1 cellular context compared by ENCODE assay signal in genomic region chr17:50640701-50641338, GRCh38.
TF ChIP-seq lines count a peak whose summit lies in the region.

No MANE protein-coding gene starts in this region.

TF ChIP-seq in K562, 482 proteins besides CTCF, POLR2A, EP300 and RAD21 (continued from another document and continues in another):
- TF ChIP-seq CREB3L1 (IDR thresholded peaks at IDR 0.05; ENCODE audit: borderline replicate concordance, low read depth), result peak; percentile 64; the same call in 1 of the 2 replicates
- TF ChIP-seq ZNF639 (CRISPR knock-in tag; conservative IDR thresholded peaks at IDR 0.05 in 1 of 2, IDR thresholded peaks at IDR 0.05 in 1 of 2), result 0 out of 4 replicates have a peak, but pooled peaks of 1 of the 2 experiments have one; percentile 36
- TF ChIP-seq ZNF644 (tag; IDR thresholded peaks at IDR 0.05; ENCODE audit: low read depth), result no peak
- no peak for TF ChIP-seq NFRKB (IDR thresholded peaks at IDR 0.05; ENCODE audit: low read depth)
- TF ChIP-seq GTF3C2 (IDR thresholded peaks at IDR 0.05; ENCODE audit: borderline replicate concordance, extremely low read depth, insufficient read length), result no peak
- TF ChIP-seq ARID3A (IDR thresholded peaks at IDR 0.05; ENCODE audit: borderline replicate concordance, low read depth, low read length), result peak; percentile 64; the same call in 1 of the 2 replicates
- TF ChIP-seq EGR1 (conservative IDR thresholded peaks at IDR 0.05), result peak; percentile 79
- TF ChIP-seq MEIS2 (IDR thresholded peaks at IDR 0.05; ENCODE audit: partially characterized antibody), result peak; percentile 75
- peak; percentile 21; the same call in 1 of the 2 replicates for TF ChIP-seq JUND (IDR thresholded peaks at IDR 0.05; ENCODE audit: borderline replicate concordance, low read depth, low read length)
- peak; percentile 50; the same call in 1 of the 3 replicates for TF ChIP-seq JUND (tag; IDR thresholded peaks at IDR 0.05; ENCODE audit: borderline replicate concordance, low read depth, low read length)
- TF ChIP-seq KAT7 (CRISPR knock-in tag; IDR thresholded peaks at IDR 0.05; ENCODE audit: borderline replicate concordance), result no peak
- peak; percentile 47 for TF ChIP-seq PRDM10 (IDR thresholded peaks at IDR 0.05; ENCODE audit: partially characterized antibody)
- TF ChIP-seq ZBTB7A (IDR thresholded peaks at IDR 0.05; ENCODE audit: borderline replicate concordance, control insufficient read depth, low read depth, low read length), result 0 out of 2 replicates have a peak, but pooled peaks have one; percentile 24
- no peak for TF ChIP-seq ZNF431 (CRISPR knock-in tag; IDR thresholded peaks at IDR 0.05)
- TF ChIP-seq SAFB2 (IDR thresholded peaks at IDR 0.05; ENCODE audit: borderline replicate concordance, low read depth, low read length, severe bottlenecking), result no peak
- TF ChIP-seq SMARCA4 (IDR thresholded peaks at IDR 0.05), result peak; percentile 63; the same call in 1 of the 2 replicates
- TF ChIP-seq MTA2 (IDR thresholded peaks at IDR 0.05; ENCODE audit: low read depth), result 0 out of 2 replicates have a peak, but pooled peaks have one; percentile 33
- no peak for TF ChIP-seq ZNF436 (CRISPR knock-in tag; IDR thresholded peaks at IDR 0.05)
- no peak for TF ChIP-seq SP1 (CRISPR knock-in tag; IDR thresholded peaks at IDR 0.05)
- peak; percentile 26; the same call in 1 of the 2 replicates for TF ChIP-seq NCOR1 (IDR thresholded peaks at IDR 0.05)
- TF ChIP-seq CBFA2T2 (conservative IDR thresholded peaks at IDR 0.05), result peak; percentile 51
- peak; percentile 36 for TF ChIP-seq ATF3 (IDR thresholded peaks at IDR 0.05)
- TF ChIP-seq ATF3 (CRISPR knock-in tag; conservative IDR thresholded peaks at IDR 0.05), result no peak
- no peak; the same call in none of the 2 replicates for TF ChIP-seq C11orf30 (IDR thresholded peaks at IDR 0.05; ENCODE audit: low read depth)
- peak; percentile 86 for TF ChIP-seq MAX (CRISPR knock-in tag; IDR thresholded peaks at IDR 0.05)
- peak; percentile 32; the same call in 1 of the 2 replicates for TF ChIP-seq MTA1 (IDR thresholded peaks at IDR 0.05; ENCODE audit: borderline replicate concordance)
- peak; percentile 33; the same call in 1 of the 2 replicates for TF ChIP-seq RAD51 (IDR thresholded peaks at IDR 0.05; ENCODE audit: borderline replicate concordance, low read depth)
- peak; percentile 80 for TF ChIP-seq TCF3 (CRISPR knock-in tag; IDR thresholded peaks at IDR 0.05)
- peak; percentile 85 for TF ChIP-seq TFAP4 (CRISPR knock-in tag; IDR thresholded peaks at IDR 0.05; ENCODE audit: borderline replicate concordance)
- no peak for TF ChIP-seq PBX2 (CRISPR knock-in tag; IDR thresholded peaks at IDR 0.05; ENCODE audit: low read depth)
- TF ChIP-seq PBX2 (tag; conservative IDR thresholded peaks at IDR 0.05; ENCODE audit: low read depth), result peak; percentile 44; the same call in 1 of the 2 replicates
- TF ChIP-seq TEAD4 (IDR thresholded peaks at IDR 0.05; ENCODE audit: low read length), result peak; percentile 56; the same call in 1 of the 2 replicates
- no peak for TF ChIP-seq TEAD4 (CRISPR knock-in tag; IDR thresholded peaks at IDR 0.05; ENCODE audit: borderline replicate concordance)
- TF ChIP-seq CAMTA2 (CRISPR knock-in tag; conservative IDR thresholded peaks at IDR 0.05), result no peak
- TF ChIP-seq LCOR (CRISPR knock-in tag; IDR thresholded peaks at IDR 0.05), result peak; percentile 28; the same call in 1 of the 2 replicates
- no peak for TF ChIP-seq ZKSCAN3 (CRISPR knock-in tag; IDR thresholded peaks at IDR 0.05)
- TF ChIP-seq SMARCE1 (IDR thresholded peaks at IDR 0.05), result peak; percentile 58; the same call in 1 of the 2 replicates
- TF ChIP-seq HDAC2 (IDR thresholded peaks at IDR 0.05), result 0 out of 2 replicates have a peak, but pooled peaks have one; percentile 64
- peak; percentile 44; the same call in 1 of the 2 replicates for TF ChIP-seq LEF1 (IDR thresholded peaks at IDR 0.05)
- peak; percentile 71 for TF ChIP-seq MYC (IDR thresholded peaks at IDR 0.05; ENCODE audit: low read depth, low read length)
- TF ChIP-seq MYC (CRISPR knock-in tag; IDR thresholded peaks at IDR 0.05; ENCODE audit: borderline replicate concordance, low read depth), result peak; percentile 46; the same call in 1 of the 2 replicates
- TF ChIP-seq MNT (conservative IDR thresholded peaks at IDR 0.05), result peak; percentile 75 to 83
